Comparison of ENCODE assay signal across 8 cellular contexts in genomic region chr5:98929982-98930355, GRCh38. TPM values are rescaled to one million over a fixed set of nuclear protein-coding genes. Genes with fewer than 3 reads are reported as not detected.
DNase-seq lines count a peak whose midpoint lies in the region; ATAC-seq and TF ChIP-seq lines count a peak whose summit lies in the region.

No MANE protein-coding gene starts in this region.

- no peak for DNase-seq in activated CD4-positive, alpha-beta T cell treated with anti-CD3 and anti-CD28 coated beads, Interleukin-2, amount 10 ng/mL, durations not matched to agents 7 days and 5 days
- DNase-seq in activated CD4-positive, alpha-beta T cell treated with anti-CD3 and anti-CD28 coated beads for 4 hours: no peak
- no peak for DNase-seq in activated naive CD8-positive, alpha-beta T cell treated with anti-CD3 and anti-CD28 coated beads, Interleukin-2, amount 10 ng/mL, durations not matched to agents 7 days and 5 days
- DNase-seq in kidney epithelial cell (ENCODE audit: low read depth) (no peak), activated gamma-delta T cell (lab: John Stamatoyannopoulos, UW) (no peak), NCI-H2081 treated with DMSO at 0.1 percent for 48 hours (lab: John Stamatoyannopoulos, UW) (no peak)

- no peaks in the 10 kb centered on the region for H3K36me3 ChIP-seq in kidney epithelial cell (ENCODE audit: control insufficient read depth, insufficient read depth, low read length)
- peaks cover 3% of the 10 kb centered on the region for H3K36me3 ChIP-seq in thymus (ENCODE audit: control insufficient read depth, insufficient read depth)

- H3K4me3 ChIP-seq in kidney epithelial cell (ENCODE audit: low read depth, low read length) (peak overlapping the region; percentile 90), thymus (ENCODE audit: low read length) (peak overlapping the region; percentile 100)

- no peaks in the 10 kb centered on the region for H3K27me3 ChIP-seq in kidney epithelial cell (ENCODE audit: control insufficient read depth, insufficient read depth, low read length)
- H3K27me3 ChIP-seq in thymus (ENCODE audit: control insufficient read depth, insufficient read depth): no peaks in the 10 kb centered on the region

- peaks cover 7% of the 10 kb centered on the region for H3K4me1 ChIP-seq in thymus (ENCODE audit: control insufficient read depth, insufficient read depth, low read length)

- H3K27ac Mint-ChIP-seq in activated CD4-positive, alpha-beta T cell treated with anti-CD3 and anti-CD28 coated beads, Interleukin-2, amount 10 ng/mL, durations not matched to agents 7 days and 5 days: peak overlapping the region; percentile 100
- peak overlapping the region; percentile 99 for H3K27ac Mint-ChIP-seq in activated naive CD8-positive, alpha-beta T cell treated with anti-CD3 and anti-CD28 coated beads, Interleukin-2, amount 10 ng/mL, durations not matched to agents 7 days and 5 days

- peaks cover 62% of the 10 kb centered on the region for H3K4me1 Mint-ChIP-seq in activated CD4-positive, alpha-beta T cell treated with anti-CD3 and anti-CD28 coated beads, Interleukin-2, amount 10 ng/mL, durations not matched to agents 7 days and 5 days
- peaks cover 37% of the 10 kb centered on the region for H3K4me1 Mint-ChIP-seq in activated naive CD8-positive, alpha-beta T cell treated with anti-CD3 and anti-CD28 coated beads, Interleukin-2, amount 10 ng/mL, durations not matched to agents 7 days and 5 days

- no peaks in the 10 kb centered on the region for H3K27me3 Mint-ChIP-seq in activated CD4-positive, alpha-beta T cell treated with anti-CD3 and anti-CD28 coated beads, Interleukin-2, amount 10 ng/mL, durations not matched to agents 7 days and 5 days
- H3K27me3 Mint-ChIP-seq in activated naive CD8-positive, alpha-beta T cell treated with anti-CD3 and anti-CD28 coated beads, Interleukin-2, amount 10 ng/mL, durations not matched to agents 7 days and 5 days: no peaks in the 10 kb centered on the region

- peak overlapping the region; percentile 82 for H3K27ac ChIP-seq in thymus (ENCODE audit: low read depth)

- peaks cover 41% of the 10 kb centered on the region for H3K36me3 Mint-ChIP-seq in activated CD4-positive, alpha-beta T cell treated with anti-CD3 and anti-CD28 coated beads, Interleukin-2, amount 10 ng/mL, durations not matched to agents 7 days and 5 days (ENCODE audit: low read depth)
- peaks cover 16% of the 10 kb centered on the region for H3K36me3 Mint-ChIP-seq in activated naive CD8-positive, alpha-beta T cell treated with anti-CD3 and anti-CD28 coated beads, Interleukin-2, amount 10 ng/mL, durations not matched to agents 7 days and 5 days

- peak overlapping the region; percentile 97 for H3K4me3 Mint-ChIP-seq in activated CD4-positive, alpha-beta T cell treated with anti-CD3 and anti-CD28 coated beads, Interleukin-2, amount 10 ng/mL, durations not matched to agents 7 days and 5 days
- peak overlapping the region; percentile 96 for H3K4me3 Mint-ChIP-seq in activated naive CD8-positive, alpha-beta T cell treated with anti-CD3 and anti-CD28 coated beads, Interleukin-2, amount 10 ng/mL, durations not matched to agents 7 days and 5 days

- no peaks in the 10 kb centered on the region for H3K9me3 Mint-ChIP-seq in activated CD4-positive, alpha-beta T cell treated with anti-CD3 and anti-CD28 coated beads, Interleukin-2, amount 10 ng/mL, durations not matched to agents 7 days and 5 days
- H3K9me3 Mint-ChIP-seq in activated naive CD8-positive, alpha-beta T cell treated with anti-CD3 and anti-CD28 coated beads, Interleukin-2, amount 10 ng/mL, durations not matched to agents 7 days and 5 days: no peaks in the 10 kb centered on the region

- no peak for TF ChIP-seq CTCF in kidney epithelial cell (IDR thresholded peaks at IDR 0.05; ENCODE audit: insufficient read depth, low read length, poor library complexity, severe bottlenecking)

- POLR2A ChIA-PET in activated CD4-positive, alpha-beta T cell treated with anti-CD3 and anti-CD28 coated beads, Interleukin-2, amount 10 ng/mL, durations not matched to agents 7 days and 5 days (lab: Charles Lee): interaction anchor here (1.1 kb wide), 1 partner anchor 17 kb away, joined by 3 read pairs; no protein-coding TSS in a partner anchor
- POLR2A ChIA-PET in activated naive CD8-positive, alpha-beta T cell treated with anti-CD3 and anti-CD28 coated beads, Interleukin-2, amount 10 ng/mL, durations not matched to agents 7 days and 5 days (lab: Charles Lee): interaction anchor here (1.0 to 2.4 kb wide), 8 partner anchors 12 to 108 kb away, joined by 3 to 27 read pairs (median 8); no protein-coding TSS in a partner anchor

- WGBS in thymus: 47% methylated on average over 10 of the region's 10 CpGs

- ATAC-seq in activated naive CD8-positive, alpha-beta T cell treated with anti-CD3 and anti-CD28 coated beads, Interleukin-2, amount 10 ng/mL, durations not matched to agents 7 days and 5 days (ENCODE audit: low read depth): no peak
- ATAC-seq in GM18517 (IDR thresholded peaks at IDR 0.05; ENCODE audit: unreplicated experiment): no peak

- CTCF ChIA-PET in activated CD4-positive, alpha-beta T cell treated with anti-CD3 and anti-CD28 coated beads, Interleukin-2, amount 10 ng/mL, durations not matched to agents 7 days and 5 days (lab: Charles Lee): interaction anchor here (1.2 kb wide), 1 partner anchor 25 kb away, joined by 3 read pairs; no protein-coding TSS in a partner anchor

- H3K9me3 ChIP-seq in thymus (ENCODE audit: control insufficient read depth): no peaks in the 10 kb centered on the region

RNA-seq across cellular contexts. Expression of gene CHD1, which starts 1.2 kb away (rescaled TPM):
- 10 to 100 TPM; 42.7 to 54.5 TPM for total RNA-seq in activated CD4-positive, alpha-beta T cell treated with anti-CD3 and anti-CD28 coated beads, Interleukin-2, amount 10 ng/mL, durations not matched to agents 7 days and 5 days
- total RNA-seq in activated naive CD8-positive, alpha-beta T cell treated with anti-CD3 and anti-CD28 coated beads, Interleukin-2, amount 10 ng/mL, durations not matched to agents 7 days and 5 days: 10 to 100 TPM; 49.1 to 57.3 TPM
- total RNA-seq in kidney epithelial cell: 37.4 and 43.7 TPM in 2 replicates
- polyA plus RNA-seq in thymus: 55.7 TPM
